ENCODE assay signal across 9 cellular contexts in the genomic region with DNA sequence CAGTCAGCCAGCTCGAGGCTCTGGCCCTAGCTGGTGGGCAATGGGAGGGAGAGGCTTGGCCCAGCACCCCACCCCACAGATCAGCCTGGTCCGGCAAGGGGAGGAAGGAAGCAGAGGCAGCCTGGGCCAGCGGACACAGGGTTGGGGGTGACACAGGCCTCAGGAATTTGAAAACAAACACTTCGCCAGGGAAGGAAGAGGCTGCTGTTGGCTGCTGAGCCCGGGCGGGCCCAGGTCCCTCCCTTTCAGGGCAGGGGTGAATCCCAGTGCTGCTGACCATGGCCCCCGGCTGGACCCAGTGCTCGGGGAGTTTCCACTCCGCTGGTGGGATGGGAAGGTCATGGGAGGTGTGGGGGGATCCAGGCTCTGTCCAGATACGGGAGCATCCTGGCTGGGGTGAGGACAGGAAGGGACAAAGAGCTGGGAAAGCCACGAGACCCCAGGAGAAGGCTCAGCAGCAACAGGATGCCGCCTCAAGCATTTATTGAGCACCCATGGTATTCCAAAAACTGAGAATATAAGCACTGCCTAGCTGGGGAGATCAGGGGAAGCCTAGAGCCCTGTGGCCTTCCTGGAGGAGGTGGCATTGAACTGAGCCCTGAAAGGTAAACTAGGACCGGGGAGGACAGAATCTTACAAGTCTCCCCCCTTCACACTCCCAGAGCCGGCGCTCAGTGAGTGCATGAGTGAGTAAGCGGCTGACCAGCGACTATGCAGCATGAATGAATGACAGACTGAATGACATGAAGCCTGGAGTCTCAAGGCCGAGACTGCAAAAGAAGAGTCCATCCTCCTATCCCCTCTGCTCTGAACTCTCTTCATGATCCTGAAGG. TPM values are rescaled to one million over a fixed set of nuclear protein-coding genes. Genes with fewer than 3 reads are reported as not detected.
DNase-seq lines count a peak whose midpoint lies in the region; ATAC-seq, FAIRE-seq and TF ChIP-seq lines count a peak whose summit lies in the region.
"Had no signal": no experiment of that assay in that cellular context is flagged by ENCODE, and none has a peak within 500 bp of the region (broad histone marks: within the 10 kb centered on the region; RNA-seq: fewer than 3 reads in every experiment).

No MANE protein-coding gene starts in this region.

- H3K4me3 ChIP-seq in endothelial cell of umbilical vein (replicated peaks in 1 of 3; ENCODE audit: insufficient read depth in 1 of 3, low read depth in 1 of 3, low read length in 3 of 3), result no peak overlapping the region

- no peaks in the 10 kb centered on the region for H4K20me1 ChIP-seq in endothelial cell of umbilical vein (replicated peaks; ENCODE audit: control insufficient read depth, extremely low read depth, insufficient read depth, low read length)

- TF ChIP-seq POLR2A in endothelial cell of umbilical vein (IDR thresholded peaks at IDR 0.05; ENCODE audit: low read depth, low read length), result peak; percentile 85

- TSS peak; percentile 67 for BruUV-seq in endothelial cell of umbilical vein (replicated peaks; lab: Mats Ljungman, UMichigan)

- no peaks in the 10 kb centered on the region for H3K9me3 Mint-ChIP-seq in stimulated activated naive CD8-positive, alpha-beta T cell treated with anti-CD3 and anti-CD28 coated beads, Interleukin-15, amount 100 ng/mL, for 72 hours
- no peaks in the 10 kb centered on the region for H3K9me3 Mint-ChIP-seq in mesothelial cell of epicardium
- H3K9me3 Mint-ChIP-seq: stimulated activated naive CD8-positive, alpha-beta T cell treated with anti-CD3 and anti-CD28 coated beads, Interleukin-15, Interleukin-2, amounts not matched to agents 100 ng/mL and 50 ng/mL, for 24 hours had no signal

- H3K4me3 Mint-ChIP-seq in stimulated activated naive CD8-positive, alpha-beta T cell treated with anti-CD3 and anti-CD28 coated beads, Interleukin-15, amount 100 ng/mL, for 72 hours, result no peak overlapping the region
- H3K4me3 Mint-ChIP-seq in mesothelial cell of epicardium, result no peak overlapping the region
- H3K4me3 Mint-ChIP-seq: stimulated activated naive CD8-positive, alpha-beta T cell treated with anti-CD3 and anti-CD28 coated beads, Interleukin-15, Interleukin-2, amounts not matched to agents 100 ng/mL and 50 ng/mL, for 24 hours had no signal

- peak overlapping the region; percentile 66 for H3K4me2 ChIP-seq in endothelial cell of umbilical vein (ENCODE audit: insufficient read depth, low read length)

- CTCF ChIA-PET in endothelial cell of umbilical vein (lab: Charles Lee), result interaction anchor here (1.5 to 16.2 kb wide), 6 partner anchors 18 to 109 kb away, joined by 5 to 353 read pairs (median 13); a partner anchor contains a TSS

- H2AFZ ChIP-seq in endothelial cell of umbilical vein (ENCODE audit: low read depth, low read length), result no peak overlapping the region

- H3K27ac Mint-ChIP-seq in stimulated activated naive CD8-positive, alpha-beta T cell treated with anti-CD3 and anti-CD28 coated beads, Interleukin-15, amount 100 ng/mL, for 72 hours, result peak overlapping the region; percentile 60 to 61
- H3K27ac Mint-ChIP-seq in mesothelial cell of epicardium, result peak overlapping the region; percentile 99
- H3K27ac Mint-ChIP-seq: stimulated activated naive CD8-positive, alpha-beta T cell treated with anti-CD3 and anti-CD28 coated beads, Interleukin-15, Interleukin-2, amounts not matched to agents 100 ng/mL and 50 ng/mL, for 24 hours had no signal

- peak overlapping the region; percentile 73 for H3K9ac ChIP-seq in endothelial cell of umbilical vein (replicated peaks; ENCODE audit: extremely low read depth, insufficient read depth, low read length)

- POLR2A ChIA-PET in endothelial cell of umbilical vein (lab: Charles Lee), result interaction anchor here (0.6 to 2.2 kb wide), 5 partner anchors 27 to 113 kb away, joined by 5 to 17 read pairs (median 7); a partner anchor contains a TSS

- peak; percentile 100 for FAIRE-seq in endothelial cell of umbilical vein (lab: Jason Lieb, UNC)

- TF ChIP-seq CTCF in endothelial cell of umbilical vein (IDR thresholded peaks at IDR 0.05; ENCODE audit: extremely low read depth in 1 of 2, insufficient read depth in 1 of 2, low read depth in 1 of 2, low read length in 2 of 2), result no peak
- TF ChIP-seq CTCF in mesothelial cell of epicardium (IDR thresholded peaks at IDR 0.05; ENCODE audit: unreplicated experiment), result no peak

- no peaks in the 10 kb centered on the region for H3K9me3 ChIP-seq in endothelial cell of umbilical vein (replicated peaks; ENCODE audit: control insufficient read depth, insufficient read depth, low read length)

- no peak for ATAC-seq in stimulated activated naive CD8-positive, alpha-beta T cell treated with anti-CD3 and anti-CD28 coated beads, Interleukin-15, amount 100 ng/mL, for 72 hours
- no peak for ATAC-seq in stimulated activated naive CD8-positive, alpha-beta T cell treated with anti-CD3 and anti-CD28 coated beads, Interleukin-15, Interleukin-2, amounts not matched to agents 100 U/mL and 50 U/mL, for 24 hours

- H3K27me3 ChIP-seq in endothelial cell of umbilical vein (ENCODE audit: control insufficient read depth in 2 of 2, insufficient read depth in 2 of 2, low read length in 2 of 2), result no peaks in the 10 kb centered on the region

- H3K79me2 ChIP-seq in endothelial cell of umbilical vein (ENCODE audit: control insufficient read depth, insufficient read depth, low read length), result peaks cover 3% of the 10 kb centered on the region

- no peaks in the 10 kb centered on the region for H3K36me3 Mint-ChIP-seq in mesothelial cell of epicardium

- peaks cover 9% of the 10 kb centered on the region for H3K27me3 Mint-ChIP-seq in stimulated activated naive CD8-positive, alpha-beta T cell treated with anti-CD3 and anti-CD28 coated beads, Interleukin-15, amount 100 ng/mL, for 72 hours
- no peaks in the 10 kb centered on the region for H3K27me3 Mint-ChIP-seq in mesothelial cell of epicardium (ENCODE audit: low read depth)
- H3K27me3 Mint-ChIP-seq: stimulated activated naive CD8-positive, alpha-beta T cell treated with anti-CD3 and anti-CD28 coated beads, Interleukin-15, Interleukin-2, amounts not matched to agents 100 ng/mL and 50 ng/mL, for 24 hours had no signal

- H3K27ac ChIP-seq in endothelial cell of umbilical vein (ENCODE audit: insufficient read depth, low read depth, low read length), result peak overlapping the region; percentile 94

- DNase-seq in stimulated activated naive CD8-positive, alpha-beta T cell treated with anti-CD3 and anti-CD28 coated beads, Interleukin-15, amount 100 ng/mL, for 72 hours, result no peak
- no peak for DNase-seq in stimulated activated naive CD8-positive, alpha-beta T cell treated with anti-CD3 and anti-CD28 coated beads, Interleukin-15, Interleukin-2, amounts not matched to agents 100 U/mL and 50 U/mL, for 24 hours
- DNase-seq in endothelial cell of umbilical vein (ENCODE audit: low read depth, low spot score), result peak; percentile 96
- DNase-seq in mesothelial cell of epicardium (ENCODE audit: low spot score in 2 of 2, unreplicated experiment in 2 of 2), result peak in 1 of 2 experiments; percentile 67
- DNase-seq in NCI-H1048 (lab: John Stamatoyannopoulos, UW), result no peak
- DNase-seq in C1 segment of cervical spinal cord (lab: John Stamatoyannopoulos, UW), result no peak
- no peak for DNase-seq in OCI-M2 (lab: John Stamatoyannopoulos, UW; ENCODE audit: unreplicated experiment)
- DNase-seq in activated CD4-positive, CD25-positive, alpha-beta regulatory T cell treated with anti-CD3 and anti-CD28 coated beads, Interleukin-2, amount 50 U/mL, for 72 hours, result no peak

- H3K9me1 ChIP-seq in endothelial cell of umbilical vein (replicated peaks; ENCODE audit: control insufficient read depth, extremely low read depth, insufficient read depth, low read length), result no peaks in the 10 kb centered on the region

- intact Hi-C loops in endothelial cell of umbilical vein (cut with micrococcal nuclease), result loop anchor here (1.0 kb wide), 4 partner anchors 18 to 43 kb away; a partner anchor contains a TSS

- H3K4me1 Mint-ChIP-seq in stimulated activated naive CD8-positive, alpha-beta T cell treated with anti-CD3 and anti-CD28 coated beads, Interleukin-15, amount 100 ng/mL, for 72 hours, result no peaks in the 10 kb centered on the region
- H3K4me1 Mint-ChIP-seq in mesothelial cell of epicardium, result peaks cover 32% of the 10 kb centered on the region

- peaks cover 30% of the 10 kb centered on the region for H3K4me1 ChIP-seq in endothelial cell of umbilical vein (ENCODE audit: control insufficient read depth, extremely low read depth, insufficient read depth, low read length)

- H3K36me3 ChIP-seq in endothelial cell of umbilical vein (ENCODE audit: control insufficient read depth in 2 of 2, extremely low read depth in 1 of 2, insufficient read depth in 2 of 2, low read length in 2 of 2), result no peaks in the 10 kb centered on the region

- dilution Hi-C loops in endothelial cell of umbilical vein (cut with MboI; ENCODE audit: extremely low pct_ligation_motif_present, low sequenced_read_pairs), result no loop called here

RNA-seq across cellular contexts. Expression of a gene that starts 26.2 kb away (rescaled TPM):
- total RNA-seq in endothelial cell of umbilical vein (125 and 141 TPM in 2 replicates), mesothelial cell of epicardium (71.8 to 76.3 TPM (median 75.0 TPM) in 3 replicates)
- 147 and 169 TPM in 2 replicates for polyA plus RNA-seq in endothelial cell of umbilical vein
- 95.2 and 120 TPM in 2 replicates for polyA plus RNA-seq in endothelial cell of umbilical vein (2011; cell fraction: cytosol; rRNA removed)
- polyA plus RNA-seq in endothelial cell of umbilical vein (2011; cell fraction: nucleus; rRNA removed), result 126 and 152 TPM in 2 replicates
- polyA plus RNA-seq in endothelial cell of umbilical vein (2012), result 107 and 115 TPM in 2 replicates
- 132 and 164 TPM in 2 replicates for polyA minus RNA-seq in endothelial cell of umbilical vein
- polyA minus RNA-seq in endothelial cell of umbilical vein (2011; cell fraction: cytosol; rRNA and poly(A)+ RNA removed), result 42.6 TPM
- 47.6 and 68.5 TPM in 2 replicates for polyA minus RNA-seq in endothelial cell of umbilical vein (2011; cell fraction: nucleus; rRNA and poly(A)+ RNA removed)

RNA-seq across cellular contexts. Expression of a gene that starts 30.3 kb away (rescaled TPM):
- 6.2 and 9.2 TPM in 2 replicates for total RNA-seq in endothelial cell of umbilical vein
- 8.0 and 8.4 TPM in 2 replicates for polyA plus RNA-seq in endothelial cell of umbilical vein
- 5.3 and 7.7 TPM in 2 replicates for polyA plus RNA-seq in endothelial cell of umbilical vein (2011; cell fraction: cytosol; rRNA removed)
- 24.0 and 24.6 TPM in 2 replicates for polyA plus RNA-seq in endothelial cell of umbilical vein (2011; cell fraction: nucleus; rRNA removed)
- polyA plus RNA-seq in endothelial cell of umbilical vein (2012), result 4.1 and 6.9 TPM in 2 replicates
- 4.1 and 5.0 TPM in 2 replicates for polyA minus RNA-seq in endothelial cell of umbilical vein
- polyA minus RNA-seq in endothelial cell of umbilical vein (2011; cell fraction: cytosol; rRNA and poly(A)+ RNA removed), result 8.6 TPM
- polyA minus RNA-seq in endothelial cell of umbilical vein (2011; cell fraction: nucleus; rRNA and poly(A)+ RNA removed), result 1.9 and 3.3 TPM in 2 replicates
- total RNA-seq in mesothelial cell of epicardium, result 85.3 to 88.3 TPM (median 86.6 TPM) in 3 replicates

RNA-seq across cellular contexts. Expression of a gene that starts 54.9 kb away (rescaled TPM):
- total RNA-seq in endothelial cell of umbilical vein (3.7 and 3.9 TPM in 2 replicates), mesothelial cell of epicardium (7.7 to 10.7 TPM (median 9.1 TPM) in 3 replicates)
- 4.6 and 5.9 TPM in 2 replicates for polyA plus RNA-seq in endothelial cell of umbilical vein
- polyA plus RNA-seq in endothelial cell of umbilical vein (2011; cell fraction: cytosol; rRNA removed), result 5.1 and 6.7 TPM in 2 replicates
- 2.1 and 3.9 TPM in 2 replicates for polyA plus RNA-seq in endothelial cell of umbilical vein (2011; cell fraction: nucleus; rRNA removed)
- polyA plus RNA-seq in endothelial cell of umbilical vein (2012), result 4.8 and 5.2 TPM in 2 replicates
- 5.0 and 8.4 TPM in 2 replicates for polyA minus RNA-seq in endothelial cell of umbilical vein
- polyA minus RNA-seq in endothelial cell of umbilical vein (2011; cell fraction: cytosol; rRNA and poly(A)+ RNA removed), result 9.8 TPM
- 3.4 and 4.0 TPM in 2 replicates for polyA minus RNA-seq in endothelial cell of umbilical vein (2011; cell fraction: nucleus; rRNA and poly(A)+ RNA removed)
